ENCODE assay signal across 10 cellular contexts in the genomic region with DNA sequence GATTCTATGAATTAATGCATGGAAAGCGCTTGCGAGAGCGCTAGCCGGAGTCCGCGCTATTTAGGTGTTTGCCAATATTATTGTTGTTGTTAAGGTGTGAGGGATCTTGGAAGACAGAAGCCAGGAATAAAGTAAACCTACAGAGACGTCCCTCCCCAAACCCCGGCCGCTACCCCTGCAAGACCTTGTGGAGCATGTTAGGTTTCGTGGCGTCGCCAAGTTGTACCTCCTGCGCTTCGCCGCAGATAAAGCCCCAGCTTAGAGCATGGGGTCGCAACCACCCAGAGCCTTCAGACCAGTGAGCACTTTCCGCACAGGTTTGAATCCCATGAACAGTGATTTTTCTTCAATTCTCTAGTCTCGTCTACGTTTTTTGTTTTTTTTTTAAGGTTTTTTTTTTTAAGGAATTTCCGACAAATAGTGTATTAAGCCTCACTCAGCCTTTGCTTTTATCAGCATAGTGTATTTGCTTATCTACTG. TPM values are rescaled to one million over a fixed set of nuclear protein-coding genes. Genes with fewer than 3 reads are reported as not detected.
DNase-seq lines count a peak whose midpoint lies in the region; ATAC-seq and TF ChIP-seq lines count a peak whose summit lies in the region.
"Had no signal": no experiment of that assay in that cellular context is flagged by ENCODE, and none has a peak within 500 bp of the region (broad histone marks: within the 10 kb centered on the region; RNA-seq: fewer than 3 reads in every experiment).

No MANE protein-coding gene starts in this region.

- no peak for TF ChIP-seq EP300 in gastroesophageal sphincter (IDR thresholded peaks at IDR 0.05)

- no peak for TF ChIP-seq POLR2A in gastroesophageal sphincter (IDR thresholded peaks at IDR 0.05)

- peaks cover 67% of the 10 kb centered on the region for H3K27me3 Mint-ChIP-seq in activated naive CD4-positive, alpha-beta T cell treated with anti-CD3 and anti-CD28 coated beads, Interleukin-2, amount 50 U/mL, for 24 hours
- H3K27me3 Mint-ChIP-seq in activated naive CD8-positive, alpha-beta T cell treated with anti-CD3 and anti-CD28 coated beads for 36 hours: peaks cover 88% of the 10 kb centered on the region
- H3K27me3 Mint-ChIP-seq in immature natural killer cell (ENCODE audit: low read depth in 3 of 3): peaks cover 50 to 64% (median 53%) of the 10 kb centered on the region in 3 donors

- H3K27me3 ChIP-seq in thoracic aorta (replicated peaks; ENCODE audit: insufficient read depth) (peaks cover 15% of the 10 kb centered on the region), gastroesophageal sphincter (peaks cover 99% of the 10 kb centered on the region)

- H3K4me3 Mint-ChIP-seq in activated naive CD4-positive, alpha-beta T cell treated with anti-CD3 and anti-CD28 coated beads, Interleukin-2, amount 50 U/mL, for 24 hours: peak overlapping the region; percentile 23
- peak overlapping the region; percentile 75 for H3K4me3 Mint-ChIP-seq in activated naive CD8-positive, alpha-beta T cell treated with anti-CD3 and anti-CD28 coated beads for 36 hours
- H3K4me3 Mint-ChIP-seq in immature natural killer cell: peak overlapping the region in 3 of 5 donors; percentile 9 to 69 (median 69)

- no peak for DNase-seq in activated naive CD4-positive, alpha-beta T cell (lab: John Stamatoyannopoulos, UW)
- DNase-seq in activated naive CD8-positive, alpha-beta T cell treated with anti-CD3 and anti-CD28 coated beads for 36 hours: no peak
- DNase-seq in immature natural killer cell (no peak), thoracic aorta (ENCODE audit: low spot score) (no peak), NCI-H1092 treated with DMSO at 0.1 percent for 48 hours (lab: John Stamatoyannopoulos, UW) (no peak)
- DNase-seq: CD4-positive, alpha-beta T cell had no signal

- TF ChIP-seq CTCF in thoracic aorta (IDR thresholded peaks at IDR 0.05): no peak
- no peak for TF ChIP-seq CTCF in gastroesophageal sphincter (IDR thresholded peaks at IDR 0.05)

- H3K9me3 ChIP-seq in thoracic aorta (peaks cover 8% of the 10 kb centered on the region), gastroesophageal sphincter (peaks cover 0 to 26% (median 0%) of the 10 kb centered on the region in 3 donors)

- ATAC-seq in thoracic aorta (ENCODE audit: insufficient number of reproducible peaks, low FRiP score, low read depth) (no peak), gastroesophageal sphincter (no peak), GM21825 (IDR thresholded peaks at IDR 0.05; ENCODE audit: unreplicated experiment) (no peak)

- H3K36me3 Mint-ChIP-seq in activated naive CD4-positive, alpha-beta T cell treated with anti-CD3 and anti-CD28 coated beads, Interleukin-2, amount 50 U/mL, for 24 hours: peaks cover 8% of the 10 kb centered on the region
- H3K36me3 Mint-ChIP-seq in activated naive CD8-positive, alpha-beta T cell treated with anti-CD3 and anti-CD28 coated beads for 36 hours: peaks cover 3% of the 10 kb centered on the region
- H3K36me3 Mint-ChIP-seq in immature natural killer cell: peaks cover 0 to 3% (median 0%) of the 10 kb centered on the region in 3 donors

- H3K36me3 ChIP-seq in thoracic aorta: no peaks in the 10 kb centered on the region
- no peaks in the 10 kb centered on the region for H3K36me3 ChIP-seq in gastroesophageal sphincter

- no peak overlapping the region for H3K27ac ChIP-seq in thoracic aorta
- no peak overlapping the region for H3K27ac ChIP-seq in gastroesophageal sphincter

- no peak overlapping the region for H3K27ac Mint-ChIP-seq in activated naive CD4-positive, alpha-beta T cell treated with anti-CD3 and anti-CD28 coated beads, Interleukin-2, amount 50 U/mL, for 24 hours
- H3K27ac Mint-ChIP-seq in activated naive CD8-positive, alpha-beta T cell treated with anti-CD3 and anti-CD28 coated beads for 36 hours: no peak overlapping the region
- no peak overlapping the region for H3K27ac Mint-ChIP-seq in immature natural killer cell
- H3K27ac Mint-ChIP-seq: CD4-positive, alpha-beta T cell had no signal

- H3K4me1 Mint-ChIP-seq in activated naive CD4-positive, alpha-beta T cell treated with anti-CD3 and anti-CD28 coated beads, Interleukin-2, amount 50 U/mL, for 24 hours: peaks cover 28% of the 10 kb centered on the region
- H3K4me1 Mint-ChIP-seq in activated naive CD8-positive, alpha-beta T cell treated with anti-CD3 and anti-CD28 coated beads for 36 hours: peaks cover 28% of the 10 kb centered on the region
- H3K4me1 Mint-ChIP-seq in immature natural killer cell: peaks cover 25 to 32% of the 10 kb centered on the region in 2 donors

- H3K9me3 Mint-ChIP-seq in activated naive CD4-positive, alpha-beta T cell treated with anti-CD3 and anti-CD28 coated beads, Interleukin-2, amount 50 U/mL, for 24 hours: peaks cover 17% of the 10 kb centered on the region
- peaks cover 12% of the 10 kb centered on the region for H3K9me3 Mint-ChIP-seq in activated naive CD8-positive, alpha-beta T cell treated with anti-CD3 and anti-CD28 coated beads for 36 hours
- peaks cover 0 to 17% (median 6%) of the 10 kb centered on the region in 6 donors for H3K9me3 Mint-ChIP-seq in immature natural killer cell

- WGBS in gastroesophageal sphincter (ENCODE audit: low coverage in 1 of 2), 2 donors: 5 to 8% methylated on average over 19 to 20 of the region's 20 CpGs

- peaks cover 0 to 18% of the 10 kb centered on the region in 2 donors for H3K4me1 ChIP-seq in thoracic aorta (ENCODE audit: control insufficient read depth in 1 of 2, low read depth in 2 of 2)
- peaks cover 0 to 15% (median 7%) of the 10 kb centered on the region in 3 donors for H3K4me1 ChIP-seq in gastroesophageal sphincter

- H3K4me3 ChIP-seq in thoracic aorta (peak overlapping the region; percentile 49), gastroesophageal sphincter (peak overlapping the region in 1 of 2 donors; percentile 29)

RNA-seq across cellular contexts. Expression of a gene that starts 16.9 kb away (rescaled TPM):
- total RNA-seq in activated naive CD8-positive, alpha-beta T cell treated with anti-CD3 and anti-CD28 coated beads for 36 hours: 1 to 10 TPM; 4.3 to 5.2 TPM
- 10 to 100 TPM in 1 of 3 donors, 1 to 10 TPM in 2; 5.3 to 18.4 (median 8.1) TPM for polyA plus RNA-seq in immature natural killer cell
- total RNA-seq in thoracic aorta: 10 to 100 TPM; 11.6 to 29.0 TPM
- 10 to 100 TPM; 11.4 to 17.1 (median 12.9) TPM for total RNA-seq in gastroesophageal sphincter

RNA-seq across cellular contexts. Expression of a gene that starts 43.8 kb away (rescaled TPM):
- 1 to 10 TPM; 4.5 to 5.0 TPM for total RNA-seq in activated naive CD8-positive, alpha-beta T cell treated with anti-CD3 and anti-CD28 coated beads for 36 hours
- polyA plus RNA-seq in immature natural killer cell: 1 to 10 TPM; 1.7 to 5.0 (median 3.4) TPM
- 1 to 10 TPM; 2.3 to 2.4 TPM for total RNA-seq in thoracic aorta
- total RNA-seq in gastroesophageal sphincter: 1 to 10 TPM; 3.2 to 6.4 (median 5.0) TPM

RNA-seq across cellular contexts. Expression of a gene that starts 50.9 kb away (rescaled TPM):
- under 1 TPM; 0.46 to 0.64 TPM for total RNA-seq in activated naive CD8-positive, alpha-beta T cell treated with anti-CD3 and anti-CD28 coated beads for 36 hours
- under 1 TPM in 2 of 3 donors, not detected in 1; 0.28 to 0.37 TPM for polyA plus RNA-seq in immature natural killer cell
- total RNA-seq in thoracic aorta (1 to 10 TPM in 1 of 2 donors, under 1 TPM in 1; 0.49 to 1.1 TPM), gastroesophageal sphincter (1 to 10 TPM; 3.1 to 6.6 (median 4.4) TPM)
- total RNA-seq: CD4-positive, alpha-beta T cell; HT1080 had no signal

RNA-seq across cellular contexts. Expression of a gene that starts 58.7 kb away (rescaled TPM):
- total RNA-seq in activated naive CD8-positive, alpha-beta T cell treated with anti-CD3 and anti-CD28 coated beads for 36 hours: 1 to 10 TPM; 5.2 to 5.8 TPM
- 10 to 100 TPM in 2 of 3 donors, 1 to 10 TPM in 1; 9.7 to 17.5 (median 13.5) TPM for polyA plus RNA-seq in immature natural killer cell
- total RNA-seq in thoracic aorta (10 to 100 TPM; 25.7 to 45.0 TPM), gastroesophageal sphincter (10 to 100 TPM; 17.9 to 27.1 (median 24.5) TPM)

Comparison
In these comparisons a context has a peak if more than half of its experiments do, and no peak if none do; other contexts are left out.
1. H3K4me3 Mint-ChIP-seq: peak in every context shown above with its lines; median percentile 75 in activated naive CD8-positive, alpha-beta T cell treated with anti-CD3 and anti-CD28 coated beads for 36 hours; 69 in immature natural killer cell; 23 in activated naive CD4-positive, alpha-beta T cell treated with anti-CD3 and anti-CD28 coated beads, Interleukin-2, amount 50 U/mL, for 24 hours.